Comparison of ENCODE assay signal across 18 cellular contexts in the genomic region with DNA sequence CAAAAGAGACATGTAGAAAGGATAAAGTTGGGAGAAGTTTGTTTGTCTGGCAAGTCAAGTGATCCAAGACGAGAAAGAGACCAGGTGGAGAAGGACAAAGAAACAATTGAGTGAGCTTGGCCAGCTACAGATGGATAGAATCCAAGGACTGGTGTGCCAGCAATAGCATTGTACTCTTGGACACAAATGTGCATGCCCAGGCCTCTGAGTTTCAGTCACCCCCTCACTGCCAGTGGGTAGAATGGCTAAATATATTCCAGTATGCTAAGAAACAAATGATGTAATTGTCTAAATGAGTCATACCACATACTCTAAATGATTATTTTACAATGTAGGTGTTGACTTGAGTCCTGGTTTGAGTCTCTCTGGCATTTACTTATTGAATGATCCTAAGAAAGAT.
DNase-seq lines count a peak whose midpoint lies in the region; FAIRE-seq and TF ChIP-seq lines count a peak whose summit lies in the region.
"Had no signal": no experiment of that assay in that cellular context is flagged by ENCODE, and none has a peak within 500 bp of the region (broad histone marks: within the 10 kb centered on the region; RNA-seq: fewer than 3 reads in every experiment).

No MANE protein-coding gene starts in this region.

- peak; percentile 71 for DNase-seq in Ammon's horn (ENCODE audit: low spot score)
- DNase-seq in NCI-H69 (lab: John Stamatoyannopoulos, UW): peak; percentile 37
- peak; percentile 34 for DNase-seq in epithelial cell of prostate (ENCODE audit: low read depth, low spot score)
- peak; percentile 2 for DNase-seq in myocyte (ENCODE audit: low read depth)
- DNase-seq in NCI-H446 (lab: John Stamatoyannopoulos, UW): no peak
- no peak for DNase-seq in RCC 7860 (ENCODE audit: low spot score)
- DNase-seq in neural progenitor cell (ENCODE audit: low spot score): no peak
- no peak for DNase-seq in UCSD-AML1 (lab: John Stamatoyannopoulos, UW; ENCODE audit: unreplicated experiment)
- DNase-seq: activated CD4-positive, alpha-beta T cell treated with anti-CD3 and anti-CD28 coated beads for 1 hour; cerebellar nuclear complex; effector memory CD4-positive, alpha-beta T cell; OCI-M1; sigmoid colon; stimulated activated CD4-positive, alpha-beta T cell treated with anti-CD3 and anti-CD28 coated beads, Interleukin-1b, Interleukin-23, amount 100 ng/mL, for 48 hours; stomach; T-helper 2 cell had no signal

- no peak overlapping the region for H3K9ac ChIP-seq in neural progenitor cell

- TF ChIP-seq CTCF in neural progenitor cell (IDR thresholded peaks at IDR 0.05): no peak

- no peaks in the 10 kb centered on the region for H3K9me3 ChIP-seq in neural progenitor cell (ENCODE audit: low read depth)
- H3K9me3 ChIP-seq: sigmoid colon had no signal

- H3K4me2 ChIP-seq in neural progenitor cell: no peak overlapping the region

- H3K4me3 Mint-ChIP-seq in neural progenitor cell: no peak overlapping the region
- H3K4me3 Mint-ChIP-seq: activated T-helper 17 cell treated with anti-CD3 and anti-CD28 coated beads, Interleukin-2, amount 50 U/mL, for 72 hours had no signal

- no peaks in the 10 kb centered on the region for H3K4me1 Mint-ChIP-seq in neural progenitor cell
- H3K4me1 Mint-ChIP-seq: activated T-helper 17 cell treated with anti-CD3 and anti-CD28 coated beads, Interleukin-2, amount 50 U/mL, for 72 hours had no signal

- no peaks in the 10 kb centered on the region for H3F3A ChIP-seq in neural progenitor cell (ENCODE audit: low read depth)

- no peaks in the 10 kb centered on the region for H3K4me1 ChIP-seq in neural progenitor cell
- H3K4me1 ChIP-seq: stomach had no signal

- H3K9me3 Mint-ChIP-seq in neural progenitor cell: peaks cover 10% of the 10 kb centered on the region

- no peaks in the 10 kb centered on the region for H4K20me1 ChIP-seq in neural progenitor cell (ENCODE audit: low read depth)

- H3K36me3 Mint-ChIP-seq in neural progenitor cell: no peaks in the 10 kb centered on the region

- H3K36me3 ChIP-seq in neural progenitor cell: no peaks in the 10 kb centered on the region
- H3K36me3 ChIP-seq: sigmoid colon, stomach had no signal

- H3K27me3 ChIP-seq in neural progenitor cell: no peaks in the 10 kb centered on the region
- H3K27me3 ChIP-seq: sigmoid colon, stomach had no signal

- FAIRE-seq in RCC 7860 (lab: Jason Lieb, UNC): no peak
- FAIRE-seq: H1 had no signal

- H3K79me2 ChIP-seq in neural progenitor cell (ENCODE audit: low read depth): no peaks in the 10 kb centered on the region

- no peak overlapping the region for H3K27ac Mint-ChIP-seq in neural progenitor cell
- H3K27ac Mint-ChIP-seq: activated T-helper 17 cell treated with anti-CD3 and anti-CD28 coated beads, Interleukin-2, amount 50 U/mL, for 72 hours had no signal

- peaks cover 2% of the 10 kb centered on the region for H3K27me3 Mint-ChIP-seq in neural progenitor cell (ENCODE audit: insufficient read depth, low read depth)
- H3K27me3 Mint-ChIP-seq: activated T-helper 17 cell treated with anti-CD3 and anti-CD28 coated beads, Interleukin-2, amount 50 U/mL, for 72 hours had no signal

- H2AFZ ChIP-seq in neural progenitor cell (replicated peaks): no peak overlapping the region

- H3K4me3 ChIP-seq in neural progenitor cell: no peak overlapping the region
- H3K4me3 ChIP-seq: sigmoid colon, stomach had no signal

- H3K27ac ChIP-seq in epithelial cell of prostate: peak overlapping the region; percentile 38
- no peak overlapping the region for H3K27ac ChIP-seq in neural progenitor cell
- H3K27ac ChIP-seq: sigmoid colon, stomach had no signal

Comparison
In these comparisons a context has a peak if more than half of its experiments do, and no peak if none do; other contexts are left out.
1. DNase-seq: peak in Ammon's horn (single experiment), NCI-H69 (single experiment), epithelial cell of prostate (single experiment) and myocyte (single experiment); none in NCI-H446 (0 of 2), RCC 7860 (single experiment), neural progenitor cell (single experiment) and UCSD-AML1 (single experiment).